Comparison of ENCODE assay signal across 1 cellular context in genomic region chr6:33147807-33148666, GRCh38.
TF ChIP-seq lines count a peak whose summit lies in the region.

No MANE protein-coding gene starts in this region.

TF ChIP-seq in HEK293, 187 proteins besides CTCF, POLR2A, EP300 and RAD21 (continued from another document):
- peak; percentile 67; the same call in 1 of the 2 replicates for TF ChIP-seq IKZF3 (tag by site-specific recombination; IDR thresholded peaks at IDR 0.05)
- TF ChIP-seq, protein P1, sequence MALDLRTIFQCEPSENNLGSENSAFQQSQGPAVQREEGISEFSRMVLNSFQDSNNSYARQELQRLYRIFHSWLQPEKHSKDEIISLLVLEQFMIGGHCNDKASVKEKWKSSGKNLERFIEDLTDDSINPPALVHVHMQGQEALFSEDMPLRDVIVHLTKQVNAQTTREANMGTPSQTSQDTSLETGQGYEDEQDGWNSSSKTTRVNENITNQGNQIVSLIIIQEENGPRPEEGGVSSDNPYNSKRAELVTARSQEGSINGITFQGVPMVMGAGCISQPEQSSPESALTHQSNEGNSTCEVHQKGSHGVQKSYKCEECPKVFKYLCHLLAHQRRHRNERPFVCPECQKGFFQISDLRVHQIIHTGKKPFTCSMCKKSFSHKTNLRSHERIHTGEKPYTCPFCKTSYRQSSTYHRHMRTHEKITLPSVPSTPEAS (tag by site-specific recombination; IDR thresholded peaks at IDR 0.05) = no peak
- no peak for TF ChIP-seq ZNF302 (tag by site-specific recombination; IDR thresholded peaks at IDR 0.05; ENCODE audit: low read depth)
- TF ChIP-seq ZNF433 (tag by site-specific recombination; IDR thresholded peaks at IDR 0.05; ENCODE audit: low read depth) = no peak
- no peak for TF ChIP-seq ZNF350 (tag by site-specific recombination; IDR thresholded peaks at IDR 0.05)
- no peak for TF ChIP-seq ZNF843 (tag by site-specific recombination; IDR thresholded peaks at IDR 0.05)
- no peak for TF ChIP-seq GFI1B (tag by site-specific recombination; IDR thresholded peaks at IDR 0.05)
- TF ChIP-seq, protein P2, sequence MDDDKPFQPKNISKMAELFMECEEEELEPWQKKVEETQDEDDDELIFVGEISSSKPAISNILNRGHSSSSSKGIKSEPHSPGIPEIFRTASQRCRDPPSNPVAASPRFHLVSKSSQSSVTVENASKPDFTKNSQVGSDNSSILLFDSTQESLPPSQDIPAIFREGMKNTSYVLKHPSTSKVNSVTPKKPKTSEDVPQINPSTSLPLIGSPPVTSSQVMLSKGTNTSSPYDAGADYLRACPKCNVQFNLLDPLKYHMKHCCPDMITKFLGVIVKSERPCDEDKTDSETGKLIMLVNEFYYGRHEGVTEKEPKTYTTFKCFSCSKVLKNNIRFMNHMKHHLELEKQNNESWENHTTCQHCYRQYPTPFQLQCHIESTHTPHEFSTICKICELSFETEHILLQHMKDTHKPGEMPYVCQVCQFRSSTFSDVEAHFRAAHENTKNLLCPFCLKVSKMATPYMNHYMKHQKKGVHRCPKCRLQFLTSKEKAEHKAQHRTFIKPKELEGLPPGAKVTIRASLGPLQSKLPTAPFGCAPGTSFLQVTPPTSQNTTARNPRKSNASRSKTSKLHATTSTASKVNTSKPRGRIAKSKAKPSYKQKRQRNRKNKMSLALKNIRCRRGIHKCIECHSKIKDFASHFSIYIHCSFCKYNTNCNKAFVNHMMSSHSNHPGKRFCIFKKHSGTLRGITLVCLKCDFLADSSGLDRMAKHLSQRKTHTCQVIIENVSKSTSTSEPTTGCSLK (tag by site-specific recombination; IDR thresholded peaks at IDR 0.05) = no peak
- TF ChIP-seq BCL6B (tag by site-specific recombination; IDR thresholded peaks at IDR 0.05) = peak; percentile 89
- peak; percentile 86 for TF ChIP-seq ZNF654 (tag by site-specific recombination; IDR thresholded peaks at IDR 0.05; ENCODE audit: low read depth)
- no peak for TF ChIP-seq ZBTB8A (tag by site-specific recombination; IDR thresholded peaks at IDR 0.05)
- TF ChIP-seq MZF1 (tag by site-specific recombination; IDR thresholded peaks at IDR 0.05; ENCODE audit: borderline replicate concordance) = no peak
- no peak for TF ChIP-seq ZNF404 (tag by site-specific recombination; IDR thresholded peaks at IDR 0.05)
- no peak for TF ChIP-seq ZNF175 (tag by site-specific recombination; IDR thresholded peaks at IDR 0.05)
- no peak for TF ChIP-seq HOXA7 (CRISPR knock-in tag; IDR thresholded peaks at IDR 0.05; ENCODE audit: borderline replicate concordance)
- no peak for TF ChIP-seq KLF1 (tag by site-specific recombination; IDR thresholded peaks at IDR 0.05)
- TF ChIP-seq ZNF639 (tag by site-specific recombination; IDR thresholded peaks at IDR 0.05) = no peak
- TF ChIP-seq ZNF335 (tag by site-specific recombination; conservative IDR thresholded peaks at IDR 0.05) = no peak
